ENCODE assay signal across 36 cellular contexts in the genomic region with DNA sequence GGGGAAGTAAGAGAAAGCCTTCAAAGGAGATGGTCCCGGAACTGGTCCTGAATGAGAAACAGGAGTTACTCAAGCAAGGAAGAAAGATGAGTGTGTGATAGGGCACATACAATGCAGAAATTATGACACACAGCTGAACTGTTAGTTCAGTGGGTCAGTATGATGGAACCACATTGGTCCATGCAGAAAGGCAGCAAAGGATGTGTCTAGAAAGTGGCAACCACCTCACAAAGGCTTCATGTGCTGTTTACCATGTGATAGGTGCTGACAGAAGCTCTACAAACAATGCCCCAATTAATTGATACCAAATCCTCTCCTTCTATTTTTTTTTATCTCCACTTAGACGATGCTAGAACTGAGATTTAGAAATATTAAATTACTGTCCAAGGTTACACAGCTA.
"Had no signal": no experiment of that assay in that cellular context is flagged by ENCODE, and none has a peak within 500 bp of the region (broad histone marks: within the 10 kb centered on the region; RNA-seq: fewer than 3 reads in every experiment).

No MANE protein-coding gene starts in this region.

- H3K27ac Mint-ChIP-seq: activated B cell treated with CpG ODN at 0.5 μM for 24 hours; activated CD4-positive, alpha-beta memory T cell treated with anti-CD3 and anti-CD28 coated beads for 36 hours; activated CD4-positive, alpha-beta T cell treated with anti-CD3 and anti-CD28 coated beads, Interleukin-2, amount 10 ng/mL, durations not matched to agents 24 days and 14 days; activated CD8-positive, alpha-beta T cell treated with anti-CD3 and anti-CD28 coated beads for 36 hours; activated naive CD4-positive, alpha-beta T cell treated with anti-CD3 and anti-CD28 coated beads for 36 hours; activated naive CD4-positive, alpha-beta T cell treated with anti-CD3 and anti-CD28 coated beads, Interleukin-2, amount 50 U/mL, for 72 hours; activated naive CD8-positive, alpha-beta T cell treated with anti-CD3 and anti-CD28 coated beads for 36 hours; activated T-cell treated with anti-CD3 and anti-CD28 coated beads, Interleukin-2, amount 50 U/mL, for 72 hours; activated T-helper 1 cell treated with anti-CD3 and anti-CD28 coated beads, Interleukin-12 subunit alpha, Interleukin-12 subunit beta, Interleukin-2, Interleukin-4 antibody, amounts not matched to agents 30 ng/mL and 10 ng/mL and 1 ng/mL, durations not matched to agents 14 hours and 24 hours and 36 hours; activated T-helper 17 cell treated with anti-CD3 and anti-CD28 coated beads, Interleukin-2, amount 50 U/mL, for 72 hours; T-helper 1 cell treated with Interleukin-12 subunit alpha and Interleukin-12 subunit beta and Interleukin-4 antibody, amounts not matched to agents 30 μg/mL and 1 μg/mL, for 36 hours; T-helper 2 cell treated with Interferon-gamma antibody and Interleukin-4, amounts not matched to agents 5 μg/mL and 100 μg/mL, for 36 hours had no signal

- H3K36me3 Mint-ChIP-seq: activated CD4-positive, alpha-beta memory T cell treated with anti-CD3 and anti-CD28 coated beads for 36 hours; activated naive CD4-positive, alpha-beta T cell treated with anti-CD3 and anti-CD28 coated beads, Interleukin-2, amount 50 U/mL, for 72 hours; activated naive CD8-positive, alpha-beta T cell treated with anti-CD3 and anti-CD28 coated beads for 36 hours had no signal

- H3K27me3 ChIP-seq: adrenal gland, body of pancreas, brain microvascular endothelial cell, breast epithelium had no signal

- H3K4me1 Mint-ChIP-seq: activated B cell treated with CpG ODN at 0.5 μM for 24 hours; activated CD4-positive, alpha-beta T cell treated with anti-CD3 and anti-CD28 coated beads, Interleukin-2, amount 10 ng/mL, durations not matched to agents 24 days and 14 days; activated naive CD8-positive, alpha-beta T cell treated with anti-CD3 and anti-CD28 coated beads for 36 hours; activated T-helper 17 cell treated with anti-CD3 and anti-CD28 coated beads, Interleukin-2, amount 50 U/mL, for 72 hours; central memory CD8-positive, alpha-beta T cell had no signal

- H3K27ac ChIP-seq: adrenal gland, body of pancreas, brain microvascular endothelial cell, breast epithelium, VCaP had no signal

- H3K4me3 ChIP-seq: adrenal gland, body of pancreas, breast epithelium had no signal

- ATAC-seq: activated CD8-positive, alpha-beta T cell treated with anti-CD3 and anti-CD28 coated beads for 36 hours; activated naive CD4-positive, alpha-beta T cell treated with anti-CD3 and anti-CD28 coated beads, Interleukin-2, amount 50 U/mL, for 72 hours; activated T-cell treated with anti-CD3 and anti-CD28 coated beads, Interleukin-2, amount 50 U/mL, for 4 hours; activated T-cell treated with anti-CD3 and anti-CD28 coated beads, Interleukin-2, amount 50 U/mL, for 72 hours; activated T-helper 17 cell treated with anti-CD3 and anti-CD28 coated beads, Interleukin-2, amount 50 U/mL, for 72 hours; body of pancreas had no signal

- H3K9me3 Mint-ChIP-seq: activated B cell treated with CpG ODN at 0.5 μM for 24 hours; activated CD4-positive, alpha-beta memory T cell treated with anti-CD3 and anti-CD28 coated beads for 36 hours; activated CD4-positive, alpha-beta T cell treated with anti-CD3 and anti-CD28 coated beads, Interleukin-2, amount 10 ng/mL, durations not matched to agents 24 days and 14 days; activated CD8-positive, alpha-beta T cell treated with anti-CD3 and anti-CD28 coated beads for 36 hours; activated naive CD4-positive, alpha-beta T cell treated with anti-CD3 and anti-CD28 coated beads for 36 hours; activated naive CD4-positive, alpha-beta T cell treated with anti-CD3 and anti-CD28 coated beads, Interleukin-2, amount 50 U/mL, for 72 hours; activated naive CD8-positive, alpha-beta T cell treated with anti-CD3 and anti-CD28 coated beads for 36 hours; activated T-cell treated with anti-CD3 and anti-CD28 coated beads, Interleukin-2, amount 50 U/mL, for 4 hours; activated T-helper 1 cell treated with anti-CD3 and anti-CD28 coated beads, Interleukin-12 subunit alpha, Interleukin-12 subunit beta, Interleukin-2, Interleukin-4 antibody, amounts not matched to agents 30 ng/mL and 10 ng/mL and 1 ng/mL, durations not matched to agents 14 hours and 24 hours and 36 hours; activated T-helper 17 cell treated with anti-CD3 and anti-CD28 coated beads, Interleukin-2, amount 50 U/mL, for 72 hours; central memory CD8-positive, alpha-beta T cell; T-helper 1 cell treated with Interleukin-12 subunit alpha and Interleukin-12 subunit beta and Interleukin-4 antibody, amounts not matched to agents 30 μg/mL and 1 μg/mL, for 36 hours; T-helper 2 cell treated with Interferon-gamma antibody and Interleukin-4, amounts not matched to agents 5 μg/mL and 100 μg/mL, for 36 hours had no signal

- H3K9me3 ChIP-seq: adrenal gland, body of pancreas, breast epithelium had no signal

- H3K4me1 ChIP-seq: adrenal gland, body of pancreas, breast epithelium had no signal

- H3K4me3 Mint-ChIP-seq: activated B cell treated with CpG ODN at 0.5 μM for 24 hours; activated CD4-positive, alpha-beta memory T cell treated with anti-CD3 and anti-CD28 coated beads for 36 hours; activated CD4-positive, alpha-beta T cell treated with anti-CD3 and anti-CD28 coated beads, Interleukin-2, amount 10 ng/mL, durations not matched to agents 24 days and 14 days; activated CD8-positive, alpha-beta T cell treated with anti-CD3 and anti-CD28 coated beads for 36 hours; activated naive CD4-positive, alpha-beta T cell treated with anti-CD3 and anti-CD28 coated beads for 36 hours; activated naive CD8-positive, alpha-beta T cell treated with anti-CD3 and anti-CD28 coated beads for 36 hours; activated T-cell treated with anti-CD3 and anti-CD28 coated beads, Interleukin-2, amount 50 U/mL, for 4 hours; activated T-cell treated with anti-CD3 and anti-CD28 coated beads, Interleukin-2, amount 50 U/mL, for 72 hours; activated T-helper 1 cell treated with anti-CD3 and anti-CD28 coated beads, Interleukin-12 subunit alpha, Interleukin-12 subunit beta, Interleukin-2, Interleukin-4 antibody, amounts not matched to agents 30 ng/mL and 10 ng/mL and 1 ng/mL, durations not matched to agents 14 hours and 24 hours and 36 hours; activated T-helper 17 cell treated with anti-CD3 and anti-CD28 coated beads, Interleukin-2, amount 50 U/mL, for 72 hours; central memory CD8-positive, alpha-beta T cell; T-helper 1 cell treated with Interleukin-12 subunit alpha and Interleukin-12 subunit beta and Interleukin-4 antibody, amounts not matched to agents 30 μg/mL and 1 μg/mL, for 36 hours; T-helper 2 cell treated with Interferon-gamma antibody and Interleukin-4, amounts not matched to agents 5 μg/mL and 100 μg/mL, for 36 hours had no signal

- H3K36me3 ChIP-seq: adrenal gland, brain microvascular endothelial cell, breast epithelium had no signal

- DNase-seq: activated B cell treated with CpG ODN at 0.5 μM for 24 hours; activated CD4-positive, alpha-beta memory T cell treated with anti-CD3 and anti-CD28 coated beads for 36 hours; activated CD4-positive, alpha-beta T cell treated with anti-CD3 and anti-CD28 coated beads for 4 hours; activated CD4-positive, alpha-beta T cell treated with anti-CD3 and anti-CD28 coated beads, Interleukin-2, amount 10 ng/mL, durations not matched to agents 24 days and 14 days; activated CD4-positive, alpha-beta T cell treated with anti-CD3 and anti-CD28 coated beads, Interleukin-2, amount 50 U/mL, for 1 hour; activated CD4-positive, alpha-beta T cell treated with anti-CD3 and anti-CD28 coated beads, Interleukin-2, amount 50 U/mL, for 4 hours; activated CD4-positive, CD25-positive, alpha-beta regulatory T cell treated with anti-CD3 and anti-CD28 coated beads, Interleukin-2, amount 50 U/mL, for 72 hours; activated CD8-positive, alpha-beta memory T cell treated with anti-CD3 and anti-CD28 coated beads, Interleukin-2, amount 50 U/mL, for 4 hours; activated CD8-positive, alpha-beta T cell treated with anti-CD3 and anti-CD28 coated beads for 36 hours; activated effector memory CD4-positive, alpha-beta T cell treated with anti-CD3 and anti-CD28 coated beads, Interleukin-2, amount 50 U/mL, for 16 hours; activated gamma-delta T cell treated with Interleukin-2 at 50 U/mL for 16 hours; activated naive CD4-positive, alpha-beta T cell; activated naive CD4-positive, alpha-beta T cell treated with anti-CD3 and anti-CD28 coated beads for 36 hours; activated naive CD4-positive, alpha-beta T cell treated with anti-CD3 and anti-CD28 coated beads, Interleukin-2, amount 50 U/mL, for 16 hours; activated naive CD8-positive, alpha-beta T cell treated with anti-CD3 and anti-CD28 coated beads for 36 hours; activated T-cell treated with anti-CD3 and anti-CD28 coated beads for 4 hours; activated T-cell treated with anti-CD3 and anti-CD28 coated beads, Interleukin-2, amount 50 U/mL, for 1 hour; activated T-cell treated with anti-CD3 and anti-CD28 coated beads, Interleukin-2, amount 50 U/mL, for 4 hours; activated T-cell treated with anti-CD3 and anti-CD28 coated beads, Interleukin-2, amount 50 U/mL, for 72 hours; adrenal gland; amniotic stem cell; aorta; body of pancreas; brain microvascular endothelial cell; caudate nucleus; cerebellar nuclear complex; T-helper 2 cell; T-helper 9 cell had no signal
